In the genomic region with DNA sequence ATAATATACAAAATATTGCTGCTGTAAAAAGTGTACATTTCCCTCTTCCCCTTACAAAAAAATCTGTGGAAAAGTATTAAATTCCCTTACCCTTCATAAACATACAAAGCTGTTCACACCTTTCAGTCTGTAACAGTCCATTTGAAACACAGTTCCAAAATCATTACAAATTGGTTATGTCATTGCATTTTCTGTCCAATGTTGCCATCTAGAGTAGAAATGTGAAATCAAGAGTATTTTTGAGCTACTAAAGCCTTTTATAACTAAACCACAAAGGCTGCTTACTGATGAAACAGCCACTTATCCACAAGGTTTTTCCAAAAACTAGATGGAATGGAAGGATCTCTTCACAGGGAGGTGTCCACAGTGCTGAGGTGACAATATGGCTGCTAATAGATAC, we compare ENCODE assay signal across 2 cellular contexts.
TF ChIP-seq lines count a peak whose summit lies in the region.

No MANE protein-coding gene starts in this region.

TF ChIP-seq in IMR-90, 13 proteins besides CTCF, POLR2A, EP300 and RAD21 (continued from another document):
- TF ChIP-seq, protein P1, sequence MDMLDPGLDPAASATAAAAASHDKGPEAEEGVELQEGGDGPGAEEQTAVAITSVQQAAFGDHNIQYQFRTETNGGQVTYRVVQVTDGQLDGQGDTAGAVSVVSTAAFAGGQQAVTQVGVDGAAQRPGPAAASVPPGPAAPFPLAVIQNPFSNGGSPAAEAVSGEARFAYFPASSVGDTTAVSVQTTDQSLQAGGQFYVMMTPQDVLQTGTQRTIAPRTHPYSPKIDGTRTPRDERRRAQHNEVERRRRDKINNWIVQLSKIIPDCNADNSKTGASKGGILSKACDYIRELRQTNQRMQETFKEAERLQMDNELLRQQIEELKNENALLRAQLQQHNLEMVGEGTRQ (IDR thresholded peaks at IDR 0.05; ENCODE audit: low read depth, low read length) = no peak
- TF ChIP-seq, protein P2, sequence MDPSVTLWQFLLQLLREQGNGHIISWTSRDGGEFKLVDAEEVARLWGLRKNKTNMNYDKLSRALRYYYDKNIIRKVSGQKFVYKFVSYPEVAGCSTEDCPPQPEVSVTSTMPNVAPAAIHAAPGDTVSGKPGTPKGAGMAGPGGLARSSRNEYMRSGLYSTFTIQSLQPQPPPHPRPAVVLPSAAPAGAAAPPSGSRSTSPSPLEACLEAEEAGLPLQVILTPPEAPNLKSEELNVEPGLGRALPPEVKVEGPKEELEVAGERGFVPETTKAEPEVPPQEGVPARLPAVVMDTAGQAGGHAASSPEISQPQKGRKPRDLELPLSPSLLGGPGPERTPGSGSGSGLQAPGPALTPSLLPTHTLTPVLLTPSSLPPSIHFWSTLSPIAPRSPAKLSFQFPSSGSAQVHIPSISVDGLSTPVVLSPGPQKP (IDR thresholded peaks at IDR 0.05; ENCODE audit: borderline replicate concordance, low read depth, low read length) = no peak
- TF ChIP-seq MAFK (IDR thresholded peaks at IDR 0.05; ENCODE audit: low read depth, low read length) (no peak), CEBPB (IDR thresholded peaks at IDR 0.05; ENCODE audit: low read depth, low read length) (no peak), SMC3 (IDR thresholded peaks at IDR 0.05; ENCODE audit: low read depth, low read length) (no peak)

TF ChIP-seq in liver, 16 proteins besides CTCF, POLR2A, EP300 and RAD21 (continued from another document):
- TF ChIP-seq, protein P3, sequence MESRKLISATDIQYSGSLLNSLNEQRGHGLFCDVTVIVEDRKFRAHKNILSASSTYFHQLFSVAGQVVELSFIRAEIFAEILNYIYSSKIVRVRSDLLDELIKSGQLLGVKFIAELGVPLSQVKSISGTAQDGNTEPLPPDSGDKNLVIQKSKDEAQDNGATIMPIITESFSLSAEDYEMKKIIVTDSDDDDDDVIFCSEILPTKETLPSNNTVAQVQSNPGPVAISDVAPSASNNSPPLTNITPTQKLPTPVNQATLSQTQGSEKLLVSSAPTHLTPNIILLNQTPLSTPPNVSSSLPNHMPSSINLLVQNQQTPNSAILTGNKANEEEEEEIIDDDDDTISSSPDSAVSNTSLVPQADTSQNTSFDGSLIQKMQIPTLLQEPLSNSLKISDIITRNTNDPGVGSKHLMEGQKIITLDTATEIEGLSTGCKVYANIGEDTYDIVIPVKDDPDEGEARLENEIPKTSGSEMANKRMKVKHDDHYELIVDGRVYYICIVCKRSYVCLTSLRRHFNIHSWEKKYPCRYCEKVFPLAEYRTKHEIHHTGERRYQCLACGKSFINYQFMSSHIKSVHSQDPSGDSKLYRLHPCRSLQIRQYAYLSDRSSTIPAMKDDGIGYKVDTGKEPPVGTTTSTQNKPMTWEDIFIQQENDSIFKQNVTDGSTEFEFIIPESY (IDR thresholded peaks at IDR 0.05) = no peak
- TF ChIP-seq EGR1 (IDR thresholded peaks at IDR 0.05; ENCODE audit: low read depth in 2 of 2) (no peak), YY1 (IDR thresholded peaks at IDR 0.05) (no peak), SP1 (IDR thresholded peaks at IDR 0.05) (no peak), GABPA (IDR thresholded peaks at IDR 0.05 in 1 of 2, conservative IDR thresholded peaks at IDR 0.05 in 1 of 2) (no peak), HNF4G (IDR thresholded peaks at IDR 0.05) (no peak)
- TF ChIP-seq, protein P4, sequence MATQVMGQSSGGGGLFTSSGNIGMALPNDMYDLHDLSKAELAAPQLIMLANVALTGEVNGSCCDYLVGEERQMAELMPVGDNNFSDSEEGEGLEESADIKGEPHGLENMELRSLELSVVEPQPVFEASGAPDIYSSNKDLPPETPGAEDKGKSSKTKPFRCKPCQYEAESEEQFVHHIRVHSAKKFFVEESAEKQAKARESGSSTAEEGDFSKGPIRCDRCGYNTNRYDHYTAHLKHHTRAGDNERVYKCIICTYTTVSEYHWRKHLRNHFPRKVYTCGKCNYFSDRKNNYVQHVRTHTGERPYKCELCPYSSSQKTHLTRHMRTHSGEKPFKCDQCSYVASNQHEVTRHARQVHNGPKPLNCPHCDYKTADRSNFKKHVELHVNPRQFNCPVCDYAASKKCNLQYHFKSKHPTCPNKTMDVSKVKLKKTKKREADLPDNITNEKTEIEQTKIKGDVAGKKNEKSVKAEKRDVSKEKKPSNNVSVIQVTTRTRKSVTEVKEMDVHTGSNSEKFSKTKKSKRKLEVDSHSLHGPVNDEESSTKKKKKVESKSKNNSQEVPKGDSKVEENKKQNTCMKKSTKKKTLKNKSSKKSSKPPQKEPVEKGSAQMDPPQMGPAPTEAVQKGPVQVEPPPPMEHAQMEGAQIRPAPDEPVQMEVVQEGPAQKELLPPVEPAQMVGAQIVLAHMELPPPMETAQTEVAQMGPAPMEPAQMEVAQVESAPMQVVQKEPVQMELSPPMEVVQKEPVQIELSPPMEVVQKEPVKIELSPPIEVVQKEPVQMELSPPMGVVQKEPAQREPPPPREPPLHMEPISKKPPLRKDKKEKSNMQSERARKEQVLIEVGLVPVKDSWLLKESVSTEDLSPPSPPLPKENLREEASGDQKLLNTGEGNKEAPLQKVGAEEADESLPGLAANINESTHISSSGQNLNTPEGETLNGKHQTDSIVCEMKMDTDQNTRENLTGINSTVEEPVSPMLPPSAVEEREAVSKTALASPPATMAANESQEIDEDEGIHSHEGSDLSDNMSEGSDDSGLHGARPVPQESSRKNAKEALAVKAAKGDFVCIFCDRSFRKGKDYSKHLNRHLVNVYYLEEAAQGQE (IDR thresholded peaks at IDR 0.05) = no peak
- TF ChIP-seq, protein P5, sequence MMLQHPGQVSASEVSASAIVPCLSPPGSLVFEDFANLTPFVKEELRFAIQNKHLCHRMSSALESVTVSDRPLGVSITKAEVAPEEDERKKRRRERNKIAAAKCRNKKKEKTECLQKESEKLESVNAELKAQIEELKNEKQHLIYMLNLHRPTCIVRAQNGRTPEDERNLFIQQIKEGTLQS (IDR thresholded peaks at IDR 0.05) = no peak
- TF ChIP-seq, protein P6, sequence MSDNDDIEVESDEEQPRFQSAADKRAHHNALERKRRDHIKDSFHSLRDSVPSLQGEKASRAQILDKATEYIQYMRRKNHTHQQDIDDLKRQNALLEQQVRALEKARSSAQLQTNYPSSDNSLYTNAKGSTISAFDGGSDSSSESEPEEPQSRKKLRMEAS (IDR thresholded peaks at IDR 0.05) = no peak
TF ChIP-seq in liver: peak in this region for 0.
